Comparison of ENCODE assay signal across 17 cellular contexts in genomic region chr14:33933386-33933934, GRCh38.
DNase-seq lines count a peak whose midpoint lies in the region; ATAC-seq and TF ChIP-seq lines count a peak whose summit lies in the region.
"Had no signal": no experiment of that assay in that cellular context is flagged by ENCODE, and none has a peak within 500 bp of the region (broad histone marks: within the 10 kb centered on the region; RNA-seq: fewer than 3 reads in every experiment).

No MANE protein-coding gene starts in this region.

- no peaks in the 10 kb centered on the region for H3K27me3 ChIP-seq in DND-41 (ENCODE audit: insufficient read depth, low read length, poor library complexity)

- no peak overlapping the region for H3K9ac ChIP-seq in DND-41 (ENCODE audit: low read depth, low read length)
- H3K9ac ChIP-seq: KMS-11 had no signal

- H3K27ac ChIP-seq in DND-41 (ENCODE audit: low read length): peak overlapping the region; percentile 28; the same call in 1 of the 2 replicates
- H3K27ac ChIP-seq: KMS-11 had no signal

- peaks cover 49% of the 10 kb centered on the region for H3K36me3 ChIP-seq in DND-41 (ENCODE audit: insufficient read depth, low read length)

- peak overlapping the region; percentile 18 to 83 (median 40) for H3K27ac Mint-ChIP-seq in nephron
- H3K27ac Mint-ChIP-seq: activated CD4-positive, alpha-beta T cell treated with anti-CD3 and anti-CD28 coated beads, Interleukin-2, amount 10 ng/mL, durations not matched to agents 7 days and 5 days; effector memory CD8-positive, alpha-beta T cell had no signal

- H3K9me3 ChIP-seq in DND-41 (ENCODE audit: insufficient read depth, low read length, severe bottlenecking): no peaks in the 10 kb centered on the region

- TF ChIP-seq CTCF in DND-41 (IDR thresholded peaks at IDR 0.05; ENCODE audit: borderline replicate concordance, extremely low read depth, low read length, poor library complexity, severe bottlenecking) (no peak), fibroblast of pulmonary artery (IDR thresholded peaks at IDR 0.05; ENCODE audit: low read length, missing control alignments) (no peak), nephron (IDR thresholded peaks at IDR 0.05; ENCODE audit: unreplicated experiment in 3 of 3) (no peak)

- no peaks in the 10 kb centered on the region for H3K9me3 Mint-ChIP-seq in nephron
- H3K9me3 Mint-ChIP-seq: activated CD4-positive, alpha-beta T cell treated with anti-CD3 and anti-CD28 coated beads, Interleukin-2, amount 10 ng/mL, durations not matched to agents 7 days and 5 days had no signal

- no peak overlapping the region for H2AFZ ChIP-seq in DND-41 (ENCODE audit: low read depth, low read length)

- H3K36me3 Mint-ChIP-seq in nephron (ENCODE audit: low read depth): peaks cover 9% of the 10 kb centered on the region

- ATAC-seq in DND-41 (ENCODE audit: insufficient read depth, low read depth) (no peak), GM19023 (IDR thresholded peaks at IDR 0.05; ENCODE audit: unreplicated experiment) (no peak)
- ATAC-seq: effector memory CD8-positive, alpha-beta T cell had no signal

- no peaks in the 10 kb centered on the region for H3K27me3 Mint-ChIP-seq in nephron (ENCODE audit: low read depth)
- H3K27me3 Mint-ChIP-seq: central memory CD8-positive, alpha-beta T cell; effector memory CD8-positive, alpha-beta T cell had no signal

- no peaks in the 10 kb centered on the region for H3K4me1 ChIP-seq in DND-41 (ENCODE audit: insufficient read depth, low read length)

- DNase-seq in DND-41 (no peak), NCI-H2029 treated with DMSO at 0.1 percent for 48 hours (lab: John Stamatoyannopoulos, UW) (peak; percentile 90), fibroblast of pulmonary artery (ENCODE audit: low read depth) (peak; percentile 70), activated gamma-delta T cell (lab: John Stamatoyannopoulos, UW) (no peak)
- no peak for DNase-seq in activated CD4-positive, alpha-beta T cell treated with anti-CD3 and anti-CD28 coated beads for 4 hours
- DNase-seq: activated CD4-positive, alpha-beta T cell treated with anti-CD3 and anti-CD28 coated beads, Interleukin-2, amount 10 ng/mL, durations not matched to agents 7 days and 5 days; activated CD8-positive, alpha-beta memory T cell treated with anti-CD3 and anti-CD28 coated beads, Interleukin-2, amount 50 U/mL, for 48 hours; activated effector memory CD4-positive, alpha-beta T cell treated with anti-CD3 and anti-CD28 coated beads, Interleukin-2, amount 50 U/mL, for 16 hours; amniotic stem cell; effector memory CD8-positive, alpha-beta T cell; kidney glomerular epithelial cell; NCI-H1048; NCI-H2171 had no signal

- H3K79me2 ChIP-seq in DND-41 (ENCODE audit: insufficient read depth, low read length): peaks cover 73% of the 10 kb centered on the region

- peaks cover 21% of the 10 kb centered on the region for H4K20me1 ChIP-seq in DND-41 (ENCODE audit: insufficient read depth, low read length)

- H3K4me3 ChIP-seq in DND-41 (ENCODE audit: low read depth in 1 of 2, low read length in 2 of 2) (no peak overlapping the region), fibroblast of pulmonary artery (replicated peaks; ENCODE audit: low read depth, low read length) (no peak overlapping the region)

- H3K4me3 Mint-ChIP-seq in nephron: peak overlapping the region in 1 of 3 experiments; percentile 44
- H3K4me3 Mint-ChIP-seq: activated CD4-positive, alpha-beta T cell treated with anti-CD3 and anti-CD28 coated beads, Interleukin-2, amount 10 ng/mL, durations not matched to agents 7 days and 5 days; central memory CD8-positive, alpha-beta T cell; effector memory CD8-positive, alpha-beta T cell had no signal

- peaks cover 86% of the 10 kb centered on the region for H3K4me1 Mint-ChIP-seq in nephron
- H3K4me1 Mint-ChIP-seq: central memory CD8-positive, alpha-beta T cell had no signal

- H3K4me2 ChIP-seq in DND-41 (ENCODE audit: insufficient read depth, low read length): no peak overlapping the region
- H3K4me2 ChIP-seq: KMS-11 had no signal

Comparison
In these comparisons a context has a peak if more than half of its experiments do, and no peak if none do; other contexts are left out.
1. DNase-seq: peak in NCI-H2029 treated with DMSO at 0.1 percent for 48 hours (single experiment) and fibroblast of pulmonary artery (single experiment); none in DND-41 (single experiment), activated CD4-positive, alpha-beta T cell treated with anti-CD3 and anti-CD28 coated beads for 4 hours (0 of 2) and activated gamma-delta T cell (single experiment).